8 cellular contexts compared by ENCODE assay signal in genomic region chr12:108731866-108732461, GRCh38. TPM values are rescaled to one million over a fixed set of nuclear protein-coding genes. Genes with fewer than 3 reads are reported as not detected.
DNase-seq lines count a peak whose midpoint lies in the region; ATAC-seq and TF ChIP-seq lines count a peak whose summit lies in the region.

No MANE protein-coding gene starts in this region.

- H3K36me3 ChIP-seq in OCI-LY1 (ENCODE audit: insufficient read depth, low read length): no peaks in the 10 kb centered on the region; the same call in 1 of the 2 replicates

- H3K4me2 ChIP-seq in OCI-LY1 (ENCODE audit: low read length): peak overlapping the region; percentile 86

- H3K27ac ChIP-seq in OCI-LY1 (ENCODE audit: low read depth, low read length, poor library complexity, severe bottlenecking): peak overlapping the region; percentile 66

- H3K9me2 ChIP-seq in OCI-LY1 (ENCODE audit: low read depth, low read length): no peaks in the 10 kb centered on the region

- H3K27me3 ChIP-seq in OCI-LY1 (ENCODE audit: insufficient read depth, low read length) (no peaks in the 10 kb centered on the region), mononuclear cell (ENCODE audit: insufficient read depth, low read length) (no peaks in the 10 kb centered on the region)

- H3F3A ChIP-seq in OCI-LY1 (ENCODE audit: insufficient read depth, low read length): no peaks in the 10 kb centered on the region

- peak; percentile 94 for DNase-seq in Caki2 (ENCODE audit: low read depth)
- peak; percentile 85 for DNase-seq in HuH-7 (ENCODE audit: low spot score)
- peak; percentile 98 for DNase-seq in activated T-cell treated with anti-CD3 and anti-CD28 coated beads for 4 hours
- peak; percentile 98 for DNase-seq in epithelial cell of esophagus (ENCODE audit: low read depth)
- peak; percentile 91 to 93 for DNase-seq in stimulated activated CD8-positive, alpha-beta memory T cell treated with anti-CD3 and anti-CD28 coated beads, Interleukin-4, amount 100 ng/mL, for 1 hour (ENCODE audit: low read depth in 2 of 2, low spot score in 1 of 2)

- no peak overlapping the region for H2AFZ ChIP-seq in OCI-LY1 (ENCODE audit: low read length)

- H3K79me2 ChIP-seq in OCI-LY1 (ENCODE audit: insufficient read depth, low read length): no peaks in the 10 kb centered on the region

- H3K4me3 ChIP-seq in OCI-LY1 (ENCODE audit: low read depth, low read length, poor library complexity, severe bottlenecking): peak overlapping the region; percentile 93
- H3K4me3 ChIP-seq in epithelial cell of esophagus (ENCODE audit: low read length): peak overlapping the region; percentile 70
- peak overlapping the region; percentile 63 for H3K4me3 ChIP-seq in mononuclear cell (ENCODE audit: low read length)

- H3K4me1 ChIP-seq in OCI-LY1 (ENCODE audit: insufficient read depth, low read length, severe bottlenecking) (peaks cover 27% of the 10 kb centered on the region), mononuclear cell (ENCODE audit: insufficient read depth, low read length) (peaks cover 52% of the 10 kb centered on the region)

- ATAC-seq in GM21526 (IDR thresholded peaks at IDR 0.05; ENCODE audit: low FRiP score, unreplicated experiment): peak; percentile 50

- TF ChIP-seq CTCF in OCI-LY1 (IDR thresholded peaks at IDR 0.05; ENCODE audit: low read length): no peak
- TF ChIP-seq CTCF in epithelial cell of esophagus (IDR thresholded peaks at IDR 0.05; ENCODE audit: insufficient read depth, low read depth, low read length, missing control alignments): no peak

- in situ Hi-C loops in Caki2 (cut with HindIII; ENCODE audit: low pct_unique_long_range_greater_than_20kb, low sequenced_read_pairs): no loop called here

- H3K9me3 ChIP-seq in OCI-LY1 (ENCODE audit: low read length) (no peaks in the 10 kb centered on the region), mononuclear cell (ENCODE audit: low read depth, low read length) (no peaks in the 10 kb centered on the region)

- no peaks in the 10 kb centered on the region for H4K20me1 ChIP-seq in OCI-LY1 (ENCODE audit: insufficient read depth, low read length)

- peak overlapping the region; percentile 77 for H3K9ac ChIP-seq in OCI-LY1 (ENCODE audit: low read length)

RNA-seq across cellular contexts. Expression of gene CORO1C, which starts 0.6 kb away (rescaled TPM):
- total RNA-seq in Caki2 (2014; rRNA removed; shearing (Covaris generic); ENCODE audit: low replicate concordance): 75.6 and 89.9 TPM in 2 replicates
- 86.3 TPM for total RNA-seq in mononuclear cell

Comparison
In these comparisons a context has a peak if more than half of its experiments do, and no peak if none do; other contexts are left out.
1. Peak in every context shown above with its lines: DNase-seq, ATAC-seq, H3K4me3 ChIP-seq and H3K27ac ChIP-seq.